30 cellular contexts compared by ENCODE assay signal in genomic region chr18:24629926-24630325, GRCh38.
"Had no signal": no experiment of that assay in that cellular context is flagged by ENCODE, and none has a peak within 500 bp of the region (broad histone marks: within the 10 kb centered on the region; RNA-seq: fewer than 3 reads in every experiment).

No MANE protein-coding gene starts in this region.

- ATAC-seq: activated CD8-positive, alpha-beta T cell treated with anti-CD3 and anti-CD28 coated beads for 36 hours; activated T-cell treated with anti-CD3 and anti-CD28 coated beads, Interleukin-2, amount 50 U/mL, for 72 hours; activated T-helper 17 cell treated with anti-CD3 and anti-CD28 coated beads, Interleukin-2, amount 50 U/mL, for 72 hours had no signal

- H3K27ac ChIP-seq: PC-9, RWPE1, VCaP had no signal

- H3K4me3 ChIP-seq: PC-9 had no signal

- DNase-seq: activated B cell treated with CpG ODN at 0.5 μM for 24 hours; activated CD4-positive, alpha-beta T cell treated with anti-CD3 and anti-CD28 coated beads for 4 hours; activated CD4-positive, CD25-positive, alpha-beta regulatory T cell treated with anti-CD3 and anti-CD28 coated beads, Interleukin-2, amount 50 U/mL, for 72 hours; activated CD8-positive, alpha-beta T cell treated with anti-CD3 and anti-CD28 coated beads for 36 hours; activated effector memory CD4-positive, alpha-beta T cell treated with anti-CD3 and anti-CD28 coated beads, Interleukin-2, amount 50 U/mL, for 16 hours; activated naive CD4-positive, alpha-beta T cell; activated naive CD4-positive, alpha-beta T cell treated with anti-CD3 and anti-CD28 coated beads, Interleukin-2, amount 50 U/mL, for 16 hours; activated naive CD8-positive, alpha-beta T cell treated with anti-CD3 and anti-CD28 coated beads for 36 hours; activated T-cell treated with anti-CD3 and anti-CD28 coated beads, Interleukin-2, amount 50 U/mL, for 1 hour; activated T-cell treated with anti-CD3 and anti-CD28 coated beads, Interleukin-2, amount 50 U/mL, for 72 hours; amniotic stem cell; aorta; central memory CD4-positive, alpha-beta T cell; Karpas-422; KBM-7; NCI-H1417; NCI-H146; NCI-H2029 treated with DMSO at 0.1 percent for 48 hours; NCI-H2171; NCI-H69; NK-92 treated with Interleukin-12 subunit alpha and Interleukin-12 subunit beta, amount 100 ng/mL, for 24 hours; PC-9; Right ventricle myocardium superior; SW 1271; T-helper 1 cell; T-helper 2 cell; T-helper 9 cell had no signal
